Comparison of ENCODE assay signal across 19 cellular contexts in the genomic region with DNA sequence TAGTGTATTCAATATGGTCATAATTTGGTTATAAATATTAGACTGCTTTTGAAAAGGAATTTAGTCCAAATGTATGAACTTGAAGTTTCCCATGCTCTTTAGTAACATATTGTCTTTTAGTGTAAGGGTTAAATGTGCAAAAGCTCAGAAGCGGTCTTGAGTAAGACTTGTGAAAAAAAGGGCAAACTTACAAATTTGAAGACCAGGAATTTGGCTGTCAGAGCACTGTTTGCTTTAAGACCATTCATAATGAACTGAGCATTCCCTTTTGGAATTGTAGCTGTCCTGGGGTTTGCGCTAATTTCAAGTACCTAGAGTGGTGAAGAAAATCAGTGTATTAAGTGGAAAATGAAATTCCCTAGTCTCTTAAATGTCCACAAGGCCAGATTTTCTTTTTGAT.
"Had no signal": no experiment of that assay in that cellular context is flagged by ENCODE, and none has a peak within 500 bp of the region (broad histone marks: within the 10 kb centered on the region; RNA-seq: fewer than 3 reads in every experiment).

No MANE protein-coding gene starts in this region.

- H3K36me3 Mint-ChIP-seq: activated naive CD4-positive, alpha-beta T cell treated with anti-CD3 and anti-CD28 coated beads, Interleukin-2, amount 10 ng/mL, durations not matched to agents 7 days and 5 days; neural progenitor cell; stimulated activated effector memory CD8-positive, alpha-beta T cell treated with anti-CD3 and anti-CD28 coated beads, Interleukin-12 subunit alpha, Interleukin-12 subunit beta, amount 100 ng/mL, for 72 hours had no signal

- H3K9ac ChIP-seq: neural progenitor cell had no signal

- H3K36me3 ChIP-seq: colonic mucosa, neural progenitor cell, prostate gland, right atrium auricular region had no signal

- H3K4me3 ChIP-seq: colonic mucosa, hepatocyte, neural progenitor cell, prostate gland, right atrium auricular region had no signal

- H3K27ac ChIP-seq: colonic mucosa, hepatocyte, neural progenitor cell, prostate gland had no signal

- H2AFZ ChIP-seq: hepatocyte, neural progenitor cell had no signal

- H3K4me3 Mint-ChIP-seq: activated CD4-positive, alpha-beta T cell treated with anti-CD3 and anti-CD28 coated beads, Interleukin-2, amount 10 ng/mL, durations not matched to agents 24 days and 14 days; activated CD8-positive, alpha-beta T cell treated with anti-CD3 and anti-CD28 coated beads, Interleukin-2, amount 10 ng/mL, durations not matched to agents 7 days and 5 days; activated naive CD4-positive, alpha-beta T cell treated with anti-CD3 and anti-CD28 coated beads, Interleukin-2, amount 10 ng/mL, durations not matched to agents 7 days and 5 days; activated naive CD8-positive, alpha-beta T cell treated with anti-CD3 and anti-CD28 coated beads, Interleukin-2, amount 50 U/mL, for 24 hours; activated T-cell treated with anti-CD3 and anti-CD28 coated beads, Interleukin-2, amount 50 U/mL, for 4 hours; central memory CD8-positive, alpha-beta T cell; neural progenitor cell; stimulated activated effector memory CD8-positive, alpha-beta T cell treated with anti-CD3 and anti-CD28 coated beads, Interleukin-12 subunit alpha, Interleukin-12 subunit beta, amount 100 ng/mL, for 72 hours; T-helper 1 cell treated with Interleukin-12 subunit alpha and Interleukin-12 subunit beta and Interleukin-4 antibody, amounts not matched to agents 30 μg/mL and 1 μg/mL, for 36 hours had no signal

- H3K9me3 Mint-ChIP-seq: activated CD4-positive, alpha-beta T cell treated with anti-CD3 and anti-CD28 coated beads, Interleukin-2, amount 10 ng/mL, durations not matched to agents 24 days and 14 days; activated naive CD4-positive, alpha-beta T cell treated with anti-CD3 and anti-CD28 coated beads, Interleukin-2, amount 10 ng/mL, durations not matched to agents 7 days and 5 days; activated naive CD8-positive, alpha-beta T cell treated with anti-CD3 and anti-CD28 coated beads, Interleukin-2, amount 50 U/mL, for 24 hours; activated T-cell treated with anti-CD3 and anti-CD28 coated beads, Interleukin-2, amount 50 U/mL, for 4 hours; central memory CD8-positive, alpha-beta T cell; neural progenitor cell; stimulated activated effector memory CD8-positive, alpha-beta T cell treated with anti-CD3 and anti-CD28 coated beads, Interleukin-12 subunit alpha, Interleukin-12 subunit beta, amount 100 ng/mL, for 72 hours; T-helper 1 cell treated with Interleukin-12 subunit alpha and Interleukin-12 subunit beta and Interleukin-4 antibody, amounts not matched to agents 30 μg/mL and 1 μg/mL, for 36 hours had no signal

- DNase-seq: activated CD4-positive, alpha-beta T cell treated with anti-CD3 and anti-CD28 coated beads, Interleukin-2, amount 10 ng/mL, durations not matched to agents 24 days and 14 days; activated CD8-positive, alpha-beta T cell treated with anti-CD3 and anti-CD28 coated beads, Interleukin-2, amount 10 ng/mL, durations not matched to agents 7 days and 5 days; activated effector memory CD4-positive, alpha-beta T cell treated with Interleukin-2 at 50 U/mL for 16 hours; activated naive CD4-positive, alpha-beta T cell treated with anti-CD3 and anti-CD28 coated beads, Interleukin-2, amount 10 ng/mL, durations not matched to agents 7 days and 5 days; activated naive CD8-positive, alpha-beta T cell treated with anti-CD3 and anti-CD28 coated beads, Interleukin-2, amount 50 U/mL, for 24 hours; activated T-cell treated with anti-CD3 and anti-CD28 coated beads, Interleukin-2, amount 50 U/mL, for 4 hours; aorta; colonic mucosa; midbrain; stimulated activated CD4-positive, alpha-beta T cell treated with anti-CD3 and anti-CD28 coated beads, Interleukin-4, amount 100 ng/mL, for 24 hours; trophoblast cell had no signal

- H3K4me1 ChIP-seq: colonic mucosa, prostate gland had no signal

- H3K27ac Mint-ChIP-seq: activated CD4-positive, alpha-beta T cell treated with anti-CD3 and anti-CD28 coated beads, Interleukin-2, amount 10 ng/mL, durations not matched to agents 24 days and 14 days; activated CD8-positive, alpha-beta T cell treated with anti-CD3 and anti-CD28 coated beads, Interleukin-2, amount 10 ng/mL, durations not matched to agents 7 days and 5 days; activated naive CD4-positive, alpha-beta T cell treated with anti-CD3 and anti-CD28 coated beads, Interleukin-2, amount 10 ng/mL, durations not matched to agents 7 days and 5 days; activated naive CD8-positive, alpha-beta T cell treated with anti-CD3 and anti-CD28 coated beads, Interleukin-2, amount 50 U/mL, for 24 hours; neural progenitor cell; stimulated activated effector memory CD8-positive, alpha-beta T cell treated with anti-CD3 and anti-CD28 coated beads, Interleukin-12 subunit alpha, Interleukin-12 subunit beta, amount 100 ng/mL, for 72 hours; T-helper 1 cell treated with Interleukin-12 subunit alpha and Interleukin-12 subunit beta and Interleukin-4 antibody, amounts not matched to agents 30 μg/mL and 1 μg/mL, for 36 hours had no signal

- ATAC-seq: activated CD8-positive, alpha-beta T cell treated with anti-CD3 and anti-CD28 coated beads, Interleukin-2, amount 10 ng/mL, durations not matched to agents 7 days and 5 days; activated naive CD8-positive, alpha-beta T cell treated with anti-CD3 and anti-CD28 coated beads, Interleukin-2, amount 50 U/mL, for 24 hours; activated T-cell treated with anti-CD3 and anti-CD28 coated beads, Interleukin-2, amount 50 U/mL, for 4 hours; left lobe of liver; stimulated activated effector memory CD8-positive, alpha-beta T cell treated with anti-CD3 and anti-CD28 coated beads, Interleukin-12 subunit alpha, Interleukin-12 subunit beta, amount 100 ng/mL, for 72 hours had no signal

- H3K4me2 ChIP-seq: hepatocyte, neural progenitor cell had no signal

- H3K27me3 ChIP-seq: neural progenitor cell, right atrium auricular region had no signal

- H3K9me3 ChIP-seq: colonic mucosa, prostate gland, right atrium auricular region had no signal
